Comparison of ENCODE assay signal across 16 cellular contexts in the genomic region with DNA sequence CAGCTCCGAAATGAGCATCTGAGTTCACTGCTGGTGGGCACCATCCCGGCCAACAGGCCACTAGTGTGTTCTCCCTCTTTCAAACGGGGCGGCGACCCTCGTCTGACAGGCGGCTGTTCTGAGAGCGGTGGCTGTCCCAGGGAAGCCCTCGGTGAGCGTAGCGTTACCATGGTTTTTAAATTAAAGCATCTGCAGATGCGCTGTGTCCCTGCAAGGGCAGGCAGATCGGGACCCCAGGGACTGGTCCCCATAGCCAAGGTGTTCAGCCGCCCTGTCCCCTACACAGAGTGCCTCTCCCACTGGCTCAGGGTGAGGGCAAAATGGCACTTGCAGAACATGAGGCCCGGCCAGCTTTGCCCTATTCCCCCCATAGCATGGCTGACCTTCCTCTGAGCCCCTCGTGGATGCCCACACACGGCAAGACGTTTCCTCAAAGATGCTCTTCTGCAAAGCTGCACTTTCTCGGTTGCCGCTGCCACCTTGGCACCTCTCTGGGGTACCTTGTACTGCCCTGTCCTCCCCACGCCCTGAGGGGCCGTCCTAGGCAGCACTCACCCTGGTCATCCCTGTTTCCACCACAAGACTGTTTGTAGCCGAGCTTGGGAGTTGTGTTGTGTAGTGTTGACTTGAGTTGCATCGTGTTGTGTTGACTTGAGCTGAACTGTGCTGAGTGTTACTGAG.
"Had no signal": no experiment of that assay in that cellular context is flagged by ENCODE, and none has a peak within 500 bp of the region (broad histone marks: within the 10 kb centered on the region; RNA-seq: fewer than 3 reads in every experiment).

No MANE protein-coding gene starts in this region.

- H3K27me3 ChIP-seq: adrenal gland, body of pancreas had no signal

- H3K27ac ChIP-seq: parathyroid adenoma, tibial artery had no signal

- H3K27me3 Mint-ChIP-seq: activated CD4-positive, alpha-beta memory T cell treated with anti-CD3 and anti-CD28 coated beads for 36 hours; dendritic cell treated with granulocyte-macrophage colony-stimulating factor and Interleukin-4, amounts not matched to agents 40 ng/mL and 50 ng/mL, for 4 days; memory B cell; stimulated activated memory B cell treated with anti-CD40 and anti-IgM and Interleukin-4, amounts not matched to agents 10 μg/mL and 1 μg/mL and 100 μg/mL, for 72 hours; T-cell had no signal

- H3K27ac Mint-ChIP-seq: activated CD4-positive, alpha-beta memory T cell treated with anti-CD3 and anti-CD28 coated beads for 36 hours; activated T-cell treated with anti-CD3 and anti-CD28 coated beads, Interleukin-2, amount 50 U/mL, for 72 hours; dendritic cell treated with granulocyte-macrophage colony-stimulating factor and Interleukin-4, amounts not matched to agents 40 ng/mL and 50 ng/mL, for 4 days; effector memory CD8-positive, alpha-beta T cell; memory B cell; stimulated activated memory B cell treated with anti-CD40 and anti-IgM and Interleukin-4, amounts not matched to agents 10 μg/mL and 1 μg/mL and 100 μg/mL, for 72 hours; T-cell had no signal

- H3K9me3 ChIP-seq: adrenal gland, body of pancreas had no signal

- H3K36me3 ChIP-seq: adrenal gland, tibial artery had no signal

- DNase-seq: activated CD4-positive, alpha-beta memory T cell treated with anti-CD3 and anti-CD28 coated beads for 36 hours; activated CD8-positive, alpha-beta memory T cell treated with anti-CD3 and anti-CD28 coated beads, Interleukin-2, amount 50 U/mL, for 4 hours; activated naive CD4-positive, alpha-beta T cell; activated T-cell treated with anti-CD3 and anti-CD28 coated beads, Interleukin-2, amount 50 U/mL, for 72 hours; effector memory CD8-positive, alpha-beta T cell; stimulated activated CD4-positive, alpha-beta T cell treated with anti-CD3 and anti-CD28 coated beads, Interleukin-1b, Interleukin-23, amount 100 ng/mL, for 48 hours; T-cell; T1000 had no signal

- H3K4me1 Mint-ChIP-seq: memory B cell; stimulated activated memory B cell treated with anti-CD40 and anti-IgM and Interleukin-4, amounts not matched to agents 10 μg/mL and 1 μg/mL and 100 μg/mL, for 72 hours; T-cell had no signal

- ATAC-seq: activated T-cell treated with anti-CD3 and anti-CD28 coated beads, Interleukin-2, amount 50 U/mL, for 72 hours; effector memory CD8-positive, alpha-beta T cell; stimulated activated memory B cell treated with anti-CD40 and anti-IgM and Interleukin-4, amounts not matched to agents 10 μg/mL and 1 μg/mL and 100 μg/mL, for 72 hours; T-cell had no signal

- H3K4me3 Mint-ChIP-seq: activated CD4-positive, alpha-beta memory T cell treated with anti-CD3 and anti-CD28 coated beads for 36 hours; activated T-cell treated with anti-CD3 and anti-CD28 coated beads, Interleukin-2, amount 50 U/mL, for 72 hours; central memory CD8-positive, alpha-beta T cell; dendritic cell treated with granulocyte-macrophage colony-stimulating factor and Interleukin-4, amounts not matched to agents 40 ng/mL and 50 ng/mL, for 4 days; effector memory CD8-positive, alpha-beta T cell; memory B cell; stimulated activated memory B cell treated with anti-CD40 and anti-IgM and Interleukin-4, amounts not matched to agents 10 μg/mL and 1 μg/mL and 100 μg/mL, for 72 hours; T-cell had no signal

- H3K4me3 ChIP-seq: adrenal gland, body of pancreas, tibial artery had no signal

- H3K4me1 ChIP-seq: body of pancreas had no signal
